Comparison of ENCODE assay signal across 1 cellular context in genomic region chr1:178926046-178926445, GRCh38.
TF ChIP-seq lines count a peak whose summit lies in the region.

No MANE protein-coding gene starts in this region.

TF ChIP-seq in endothelial cell of umbilical vein, 7 proteins besides CTCF, POLR2A, EP300 and RAD21:
- TF ChIP-seq EZH2 (IDR thresholded peaks at IDR 0.05; ENCODE audit: borderline replicate concordance, low read depth, low read length, severe bottlenecking) (no peak), GATA2 (IDR thresholded peaks at IDR 0.05; ENCODE audit: insufficient read depth, insufficient read length, low read depth, low read length) (no peak), POLR2AphosphoS5 (IDR thresholded peaks at IDR 0.05; ENCODE audit: insufficient read depth, low read depth, low read length) (no peak), MYC (IDR thresholded peaks at IDR 0.05; ENCODE audit: low read depth, low read length) (no peak), JUN (IDR thresholded peaks at IDR 0.05; ENCODE audit: borderline replicate concordance, insufficient read depth, insufficient read length, low read depth) (no peak), FOS (IDR thresholded peaks at IDR 0.05; ENCODE audit: borderline replicate concordance, insufficient read depth, low read length) (no peak), MAX (IDR thresholded peaks at IDR 0.05; ENCODE audit: insufficient read depth, insufficient read length) (no peak)
